16 cellular contexts compared by ENCODE assay signal in the genomic region with DNA sequence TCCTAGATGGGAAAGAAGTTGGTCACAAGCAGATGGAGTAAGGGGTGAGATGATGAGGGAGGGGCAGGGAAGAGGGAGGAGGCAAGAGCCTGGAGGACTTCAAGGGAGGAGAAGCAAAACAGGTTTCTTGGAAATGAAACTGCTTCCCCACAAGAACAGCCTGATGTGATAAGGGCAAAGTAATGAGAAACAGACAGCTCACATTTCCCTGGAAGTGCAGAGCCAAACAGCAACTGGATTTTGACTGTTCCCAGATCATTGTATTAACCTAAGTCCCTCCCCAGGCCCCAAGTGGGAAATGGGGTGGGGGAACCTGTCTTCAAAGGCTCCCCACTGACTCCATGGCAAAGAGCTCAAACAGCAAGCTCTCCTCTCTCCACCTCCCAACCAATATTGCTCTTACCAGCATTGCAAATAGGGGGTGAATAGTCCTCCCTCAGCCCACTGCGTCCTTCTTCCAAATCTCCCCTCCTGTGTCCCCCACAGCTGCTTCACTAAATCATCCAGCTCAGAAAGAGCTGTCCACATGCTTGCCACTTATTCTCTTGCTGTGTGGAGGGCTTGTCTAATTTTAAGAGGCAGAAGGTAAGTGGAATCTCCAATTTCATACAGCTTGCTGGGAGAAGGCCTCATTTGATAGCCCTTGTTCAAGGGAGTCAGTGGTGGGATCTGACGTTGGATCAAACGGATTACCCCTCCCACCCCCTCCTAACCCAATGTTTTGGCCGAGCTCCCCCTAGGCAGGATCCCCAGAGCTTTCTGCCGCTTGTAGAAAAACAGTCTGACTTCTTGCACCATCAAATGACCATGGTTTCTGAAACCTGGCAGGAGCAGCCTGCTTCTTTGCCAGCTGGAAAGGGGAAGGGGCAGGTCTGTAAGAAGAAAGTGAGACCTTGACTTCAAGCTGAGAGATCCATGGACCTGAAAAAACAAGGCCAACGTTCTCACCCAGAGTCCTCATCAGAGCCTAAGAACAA. TPM values are rescaled to one million over a fixed set of nuclear protein-coding genes. Genes with fewer than 3 reads are reported as not detected.
DNase-seq lines count a peak whose midpoint lies in the region; ATAC-seq and TF ChIP-seq lines count a peak whose summit lies in the region.
"Had no signal": no experiment of that assay in that cellular context is flagged by ENCODE, and none has a peak within 500 bp of the region (broad histone marks: within the 10 kb centered on the region; RNA-seq: fewer than 3 reads in every experiment).

No MANE protein-coding gene starts in this region.

- TF ChIP-seq RAD21 in IMR-90 (IDR thresholded peaks at IDR 0.05; ENCODE audit: low read length): no peak

- H3K9ac ChIP-seq in IMR-90 (ENCODE audit: low read depth, low read length): no peak overlapping the region

- H3K23ac ChIP-seq in IMR-90 (ENCODE audit: low read depth, low read length): no peak overlapping the region

- dilution Hi-C loops in IMR-90 (cut with HindIII; ENCODE audit: low sequenced_read_pairs, unreplicated experiment): no loop called here

- intact Hi-C loops in IMR-90 (cut with micrococcal nuclease) (no loop called here), sciatic nerve (cut with DNase I) (no loop called here)

- no peaks in the 10 kb centered on the region for H3K27me3 ChIP-seq in IMR-90 (ENCODE audit: control insufficient read depth, insufficient read depth, low read length)
- H3K27me3 ChIP-seq: gastrocnemius medialis had no signal

- no peak for TF ChIP-seq POLR2A in IMR-90 (IDR thresholded peaks at IDR 0.05; ENCODE audit: low read depth, low read length)

- POLR2A ChIA-PET in IMR-90 (lab: Charles Lee; ENCODE audit: unreplicated experiment): no interaction called here
- POLR2A ChIA-PET in HEK293T (lab: Yijun Ruan, JAX): no interaction called here

- H4K20me1 ChIP-seq in IMR-90 (ENCODE audit: insufficient read depth, low read length): no peaks in the 10 kb centered on the region

- H2BK5ac ChIP-seq in IMR-90 (ENCODE audit: low read depth, low read length, poor library complexity, severe bottlenecking): no peak overlapping the region

- no peak overlapping the region; the same call in 1 of the 2 replicates for H3K18ac ChIP-seq in IMR-90 (ENCODE audit: low read depth, low read length)

- peaks cover 8% of the 10 kb centered on the region; the same call in 1 of the 2 replicates for H3K9me1 ChIP-seq in IMR-90 (ENCODE audit: insufficient read depth, low read length)

- H2BK15ac ChIP-seq in IMR-90 (ENCODE audit: low read depth, low read length): no peak overlapping the region; the same call in 2 of the 3 replicates

- DNase-seq in IMR-90 (no peak), amniotic epithelial cell (ENCODE audit: low read depth) (peak; percentile 51), iris pigment epithelial cell (ENCODE audit: low read depth) (peak; percentile 27), sciatic nerve (ENCODE audit: low spot score) (peak; percentile 74), glomerular visceral epithelial cell (ENCODE audit: extremely low spot score) (no peak), NCI-H1105 treated with DMSO at 0.1 percent for 48 hours (lab: John Stamatoyannopoulos, UW) (no peak), NCI-H2171 (lab: John Stamatoyannopoulos, UW) (no peak), HEK293T (ENCODE audit: extremely low spot score) (no peak)
- DNase-seq: activated CD8-positive, alpha-beta memory T cell treated with anti-CD3 and anti-CD28 coated beads, Interleukin-2, amount 50 U/mL, for 48 hours; dorsolateral prefrontal cortex; kidney glomerular epithelial cell; NCI-H1436 treated with DMSO at 0.1 percent for 48 hours; NCI-H774 had no signal

- BruUV-seq in IMR-90 (replicated peaks; lab: Mats Ljungman, UMichigan): no TSS peak

- peaks cover 4% of the 10 kb centered on the region; the same call in 1 of the 2 replicates for H3K4me1 ChIP-seq in IMR-90 (ENCODE audit: control insufficient read depth, insufficient read depth, low read length)
- H3K4me1 ChIP-seq: gastrocnemius medialis had no signal

- no peak overlapping the region for H3K4me3 ChIP-seq in IMR-90 (ENCODE audit: insufficient read depth, low read depth, low read length)
- H3K4me3 ChIP-seq: dorsolateral prefrontal cortex, gastrocnemius medialis had no signal

- no peak overlapping the region for H3K4me2 ChIP-seq in IMR-90 (ENCODE audit: low read depth, low read length)

- no peak overlapping the region for H2AFZ ChIP-seq in IMR-90 (replicated peaks; ENCODE audit: low read length, poor library complexity)

- H2BK120ac ChIP-seq in IMR-90 (ENCODE audit: low read depth, low read length): no peak overlapping the region

- CTCF ChIA-PET in IMR-90 (lab: Yijun Ruan, JAX): interaction anchor here (0.6 kb wide), 1 partner anchor 1157 kb away, joined by 3 read pairs; no protein-coding TSS in a partner anchor
- CTCF ChIA-PET in HEK293T (lab: Yijun Ruan, JAX): no interaction called here

- WGBS in IMR-90 (ENCODE audit: extremely low coverage in 2 of 2, insufficient read length in 1 of 2), 2 experiments: no CpG with 5 or more reads among the region's 6 CpGs

- no peak overlapping the region for H2AK5ac ChIP-seq in IMR-90 (ENCODE audit: low read depth, low read length)

- no peaks in the 10 kb centered on the region for H3K36me3 ChIP-seq in IMR-90 (ENCODE audit: control insufficient read depth, insufficient read depth, low read length)
- H3K36me3 ChIP-seq: gastrocnemius medialis had no signal

- H3K79me1 ChIP-seq in IMR-90 (ENCODE audit: low read depth in 1 of 2, low read length in 2 of 2): no peaks in the 10 kb centered on the region

- peak overlapping the region; percentile 8; the same call in 1 of the 2 replicates for H3K27ac ChIP-seq in IMR-90 (ENCODE audit: insufficient read depth, low read length)
- H3K27ac ChIP-seq: dorsolateral prefrontal cortex, gastrocnemius medialis, VCaP had no signal

- H2BK20ac ChIP-seq in IMR-90 (ENCODE audit: low read depth, low read length): no peak overlapping the region

- H4K5ac ChIP-seq in IMR-90 (ENCODE audit: low read depth, low read length): no peak overlapping the region; the same call in 1 of the 2 replicates

- no peak overlapping the region for H3K56ac ChIP-seq in IMR-90 (ENCODE audit: extremely low read depth, insufficient read depth, low read length)

- ATAC-seq in IMR-90 (ENCODE audit: low read depth) (peak; percentile 19; the same call in 1 of the 2 replicates), sciatic nerve (peak; percentile 88)
- ATAC-seq: HCT116 had no signal

- no peak overlapping the region for H4K91ac ChIP-seq in IMR-90 (ENCODE audit: insufficient read depth, low read depth, low read length)

- H3K4ac ChIP-seq in IMR-90 (ENCODE audit: low read depth, low read length): no peak overlapping the region

- no peak overlapping the region for H3K14ac ChIP-seq in IMR-90 (replicated peaks; ENCODE audit: low read depth, low read length)

- no peaks in the 10 kb centered on the region for H3K9me3 ChIP-seq in IMR-90 (ENCODE audit: control insufficient read depth, insufficient read depth, low read length)
- H3K9me3 ChIP-seq: gastrocnemius medialis had no signal

- H4K8ac ChIP-seq in IMR-90 (ENCODE audit: low read depth in 2 of 2, low read length in 2 of 2): no peak overlapping the region

- TF ChIP-seq CTCF in IMR-90 (conservative IDR thresholded peaks at IDR 0.05; ENCODE audit: low read depth, low read length): no peak

- in situ Hi-C loops in IMR-90 (cut with MboI; ENCODE audit: low sequenced_read_pairs): no loop called here

- H2AK9ac ChIP-seq in IMR-90 (replicated peaks; ENCODE audit: low read depth, low read length, poor library complexity): no peak overlapping the region

TF ChIP-seq in IMR-90, 13 proteins besides CTCF, POLR2A, EP300 and RAD21:
- TF ChIP-seq BHLHE40 (IDR thresholded peaks at IDR 0.05; ENCODE audit: low read depth, low read length): no peak
- no peak for TF ChIP-seq CHD1 (IDR thresholded peaks at IDR 0.05; ENCODE audit: low read depth, low read length)
- TF ChIP-seq NFE2L2 (IDR thresholded peaks at IDR 0.05; ENCODE audit: low read depth, low read length): no peak
- no peak for TF ChIP-seq MAFK (IDR thresholded peaks at IDR 0.05; ENCODE audit: low read depth, low read length)
- TF ChIP-seq SMC3 (IDR thresholded peaks at IDR 0.05; ENCODE audit: low read depth, low read length): no peak
- TF ChIP-seq, protein P1, sequence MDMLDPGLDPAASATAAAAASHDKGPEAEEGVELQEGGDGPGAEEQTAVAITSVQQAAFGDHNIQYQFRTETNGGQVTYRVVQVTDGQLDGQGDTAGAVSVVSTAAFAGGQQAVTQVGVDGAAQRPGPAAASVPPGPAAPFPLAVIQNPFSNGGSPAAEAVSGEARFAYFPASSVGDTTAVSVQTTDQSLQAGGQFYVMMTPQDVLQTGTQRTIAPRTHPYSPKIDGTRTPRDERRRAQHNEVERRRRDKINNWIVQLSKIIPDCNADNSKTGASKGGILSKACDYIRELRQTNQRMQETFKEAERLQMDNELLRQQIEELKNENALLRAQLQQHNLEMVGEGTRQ (IDR thresholded peaks at IDR 0.05; ENCODE audit: low read depth, low read length): no peak
- no peak for TF ChIP-seq CEBPB (IDR thresholded peaks at IDR 0.05; ENCODE audit: low read depth, low read length)
- TF ChIP-seq MXI1 (IDR thresholded peaks at IDR 0.05; ENCODE audit: borderline replicate concordance, low read depth, low read length): no peak

TF ChIP-seq in HEK293T, 16 proteins besides CTCF, POLR2A, EP300 and RAD21:
- TF ChIP-seq FOXA1 (IDR thresholded peaks at IDR 0.05) (no peak), SP1 (IDR thresholded peaks at IDR 0.05) (no peak), ELF4 (IDR thresholded peaks at IDR 0.05) (no peak), BHLHE40 (IDR thresholded peaks at IDR 0.05; ENCODE audit: borderline replicate concordance) (no peak), L3MBTL2 (conservative IDR thresholded peaks at IDR 0.05) (no peak), TARDBP (IDR thresholded peaks at IDR 0.05) (no peak), NFRKB (IDR thresholded peaks at IDR 0.05) (no peak), CTBP1 (IDR thresholded peaks at IDR 0.05; ENCODE audit: borderline replicate concordance) (no peak), FOXK2 (IDR thresholded peaks at IDR 0.05) (no peak)
- TF ChIP-seq, protein P2, sequence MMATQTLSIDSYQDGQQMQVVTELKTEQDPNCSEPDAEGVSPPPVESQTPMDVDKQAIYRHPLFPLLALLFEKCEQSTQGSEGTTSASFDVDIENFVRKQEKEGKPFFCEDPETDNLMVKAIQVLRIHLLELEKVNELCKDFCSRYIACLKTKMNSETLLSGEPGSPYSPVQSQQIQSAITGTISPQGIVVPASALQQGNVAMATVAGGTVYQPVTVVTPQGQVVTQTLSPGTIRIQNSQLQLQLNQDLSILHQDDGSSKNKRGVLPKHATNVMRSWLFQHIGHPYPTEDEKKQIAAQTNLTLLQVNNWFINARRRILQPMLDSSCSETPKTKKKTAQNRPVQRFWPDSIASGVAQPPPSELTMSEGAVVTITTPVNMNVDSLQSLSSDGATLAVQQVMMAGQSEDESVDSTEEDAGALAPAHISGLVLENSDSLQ (IDR thresholded peaks at IDR 0.05): no peak

RNA-seq across cellular contexts. Expression of a gene that starts 56.3 kb away (rescaled TPM):
- total RNA-seq in IMR-90 (2012; rRNA removed) (not detected in 2 replicates), sciatic nerve (not detected)
- polyA plus RNA-seq in IMR-90 (2012; rRNA removed): not detected in 2 replicates
- polyA plus RNA-seq in IMR-90 (2012; cell fraction: cytosol; rRNA removed): not detected in 2 replicates
- not detected in 2 replicates for polyA plus RNA-seq in IMR-90 (2012; cell fraction: nucleus; rRNA removed; ENCODE audit: low replicate concordance)
- total RNA-seq: gastrocnemius medialis had no signal

Comparison
In these comparisons a context has a peak if more than half of its experiments do, and no peak if none do; other contexts are left out.
1. DNase-seq: peak in amniotic epithelial cell (single experiment), iris pigment epithelial cell (single experiment) and sciatic nerve (single experiment); none in IMR-90 (single experiment), glomerular visceral epithelial cell (single experiment), NCI-H1105 treated with DMSO at 0.1 percent for 48 hours (single experiment), NCI-H2171 (single experiment) and HEK293T (single experiment).